ENCODE assay signal across 16 cellular contexts in the genomic region with DNA sequence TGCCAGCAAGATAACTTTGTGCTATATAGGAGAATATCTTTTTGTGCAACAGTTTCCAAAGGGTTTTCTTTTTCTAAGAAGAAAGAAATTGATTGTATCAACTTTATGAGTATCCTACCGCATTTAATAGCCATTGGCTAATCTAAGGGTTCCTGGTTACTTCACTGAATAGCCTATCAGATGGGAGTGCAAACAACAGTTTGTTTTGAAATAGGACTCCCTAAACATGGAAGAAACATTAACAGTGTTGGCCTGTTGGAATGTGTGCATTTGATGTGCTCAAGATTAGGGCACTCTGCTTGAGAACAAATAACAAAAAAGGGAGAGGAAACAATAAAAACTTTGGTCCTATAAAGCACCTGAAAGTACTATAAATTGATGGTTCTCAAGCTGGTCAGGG. TPM values are rescaled to one million over a fixed set of nuclear protein-coding genes. Genes with fewer than 3 reads are reported as not detected.
DNase-seq lines count a peak whose midpoint lies in the region; ATAC-seq and TF ChIP-seq lines count a peak whose summit lies in the region.
"Had no signal": no experiment of that assay in that cellular context is flagged by ENCODE, and none has a peak within 500 bp of the region (broad histone marks: within the 10 kb centered on the region; RNA-seq: fewer than 3 reads in every experiment).

No MANE protein-coding gene starts in this region.

- TF ChIP-seq POLR2A in tibial nerve (IDR thresholded peaks at IDR 0.05), result no peak
- no peak for TF ChIP-seq POLR2A in testis (IDR thresholded peaks at IDR 0.05)

- 49 to 53% methylated on average over 1 of the region's 1 CpG for WGBS in tibial nerve, 2 donors
- WGBS in testis, 2 donors, result 67 to 70% methylated on average over 1 of the region's 1 CpG

- H3K4me1 ChIP-seq in left lung (peaks cover 0 to 4% of the 10 kb centered on the region in 2 donors), tibial nerve (peaks cover 0 to 19% (median 0%) of the 10 kb centered on the region in 4 donors), testis (no peaks in the 10 kb centered on the region)
- H3K4me1 ChIP-seq: A549, BE2C had no signal

- no peak for TF ChIP-seq EP300 in tibial nerve (IDR thresholded peaks at IDR 0.05)

- no peaks in the 10 kb centered on the region for H3K9me3 ChIP-seq in left lung
- no peaks in the 10 kb centered on the region for H3K9me3 ChIP-seq in tibial nerve
- H3K9me3 ChIP-seq in testis, result no peaks in the 10 kb centered on the region
- H3K9me3 ChIP-seq: A549, BE2C had no signal

- TF ChIP-seq CTCF in LNCaP clone FGC (IDR thresholded peaks at IDR 0.05; ENCODE audit: control insufficient read depth, extremely low read depth, insufficient read depth) (no peak), VCaP (conservative IDR thresholded peaks at IDR 0.05) (no peak), left lung (IDR thresholded peaks at IDR 0.05) (no peak), tibial nerve (IDR thresholded peaks at IDR 0.05) (no peak), testis (IDR thresholded peaks at IDR 0.05) (no peak)

- H3K27me3 ChIP-seq in left lung, result no peaks in the 10 kb centered on the region
- no peaks in the 10 kb centered on the region for H3K27me3 ChIP-seq in tibial nerve
- no peaks in the 10 kb centered on the region for H3K27me3 ChIP-seq in testis
- H3K27me3 ChIP-seq: BE2C had no signal

- H3K27ac ChIP-seq in VCaP (peak overlapping the region; percentile 34; the same call in 1 of the 2 replicates), left lung (no peak overlapping the region), tibial nerve (peak overlapping the region in 3 of 4 donors; percentile 29 to 76 (median 59)), testis (no peak overlapping the region)
- H3K27ac ChIP-seq: A549, C4-2B, GM23248 had no signal

- intact Hi-C loops in left lung (cut with DNase I) (no loop called here), testis (cut with DNase I; ENCODE audit: low total_unique reads) (no loop called here)

- H3K36me3 ChIP-seq in left lung (no peaks in the 10 kb centered on the region), tibial nerve (no peaks in the 10 kb centered on the region), testis (ENCODE audit: low read depth, missing control alignments) (no peaks in the 10 kb centered on the region)
- H3K36me3 ChIP-seq: BE2C had no signal

- DNase-seq in LNCaP clone FGC (ENCODE audit: low read depth), result peak; percentile 94
- no peak for DNase-seq in left lung
- DNase-seq in tibial nerve (ENCODE audit: low spot score in 2 of 2), result no peak
- DNase-seq in testis, result no peak
- no peak for DNase-seq in GF-D8 (lab: John Stamatoyannopoulos, UW)
- DNase-seq in activated CD8-positive, alpha-beta memory T cell treated with anti-CD3 and anti-CD28 coated beads, Interleukin-2, amount 50 U/mL, for 48 hours, result no peak
- DNase-seq: BE2C; CD4-positive, alpha-beta memory T cell; DMS153; DND-41; GDM1; GM23248 had no signal

- H3K4me3 ChIP-seq in LNCaP clone FGC (ENCODE audit: low read depth, low read length), result no peak overlapping the region
- no peak overlapping the region for H3K4me3 ChIP-seq in left lung
- no peak overlapping the region for H3K4me3 ChIP-seq in tibial nerve
- no peak overlapping the region for H3K4me3 ChIP-seq in testis
- H3K4me3 ChIP-seq: A549, GM23248 had no signal

- peak; percentile 34 for ATAC-seq in left lung
- ATAC-seq: A549 had no signal

RNA-seq across cellular contexts. Expression of a gene that starts 29.1 kb away (rescaled TPM):
- 100 to 1,000 TPM; 119 to 380 TPM for total RNA-seq in left lung
- total RNA-seq in tibial nerve, result 10 to 100 TPM; 15.6 to 53.8 (median 40.7) TPM
- 1 to 10 TPM; 5.4 to 6.3 TPM for total RNA-seq in testis
- 17.9 TPM for polyA plus RNA-seq in testis (ENCODE audit: insufficient read depth, low read depth, low replicate concordance)
- total RNA-seq: CD4-positive, alpha-beta memory T cell; GM23248 had no signal
- polyA plus RNA-seq: AG04450; CD4-positive, alpha-beta memory T cell; GM23248 had no signal

Comparison
In these comparisons a context has a peak if more than half of its experiments do, and no peak if none do; other contexts are left out.
1. H3K27ac ChIP-seq: peak in VCaP (single experiment) and tibial nerve (3 of 4); none in left lung (0 of 2) and testis (0 of 2).